Comparison of ENCODE assay signal across 8 cellular contexts in the genomic region with DNA sequence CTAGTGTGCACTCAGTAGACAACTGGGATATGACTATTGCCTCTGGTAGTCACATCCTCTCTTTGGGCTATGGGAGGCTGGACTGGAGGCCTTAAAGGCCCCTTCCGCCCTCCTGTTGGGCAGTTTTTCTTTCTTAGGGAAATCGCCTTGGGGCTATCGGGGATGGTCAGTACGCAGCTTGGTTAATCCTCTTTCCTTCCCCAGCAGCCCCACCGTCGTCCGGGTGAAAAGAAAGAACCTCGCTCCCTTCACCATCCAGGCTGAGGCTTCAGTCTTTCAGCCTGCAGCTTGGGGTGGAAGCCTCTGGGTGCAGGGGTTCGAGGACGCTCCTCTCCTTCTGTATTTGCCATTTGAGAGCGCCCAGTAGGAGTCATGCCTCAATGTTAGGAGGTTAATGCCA. TPM values are rescaled to one million over a fixed set of nuclear protein-coding genes. Genes with fewer than 3 reads are reported as not detected.
A peak's percentile ranks its signal among the peaks of the same experiment; 100 is the strongest.
DNase-seq lines count a peak whose midpoint lies in the region; ATAC-seq and TF ChIP-seq lines count a peak whose summit lies in the region.

No MANE protein-coding gene starts in this region.

- intact Hi-C loops in activated CD4-positive, alpha-beta T cell treated with anti-CD3 and anti-CD28 coated beads, Interleukin-2, amount 10 ng/mL, durations not matched to agents 24 days and 14 days (cut with micrococcal nuclease) = loop anchor here (1.0 to 10.0 kb wide), 8 partner anchors 47 to 362 kb away; a partner anchor contains a TSS
- intact Hi-C loops in stomach (cut with DNase I; ENCODE audit: low total_unique reads) = no loop called here

- H3K4me1 Mint-ChIP-seq in activated CD4-positive, alpha-beta T cell treated with anti-CD3 and anti-CD28 coated beads, Interleukin-2, amount 10 ng/mL, durations not matched to agents 24 days and 14 days = peaks cover 36% of the 10 kb centered on the region
- H3K4me1 Mint-ChIP-seq in activated naive CD8-positive, alpha-beta T cell treated with anti-CD3 and anti-CD28 coated beads, Interleukin-2, amount 10 ng/mL, durations not matched to agents 7 days and 5 days = peaks cover 22% of the 10 kb centered on the region
- peaks cover 35 to 48% of the 10 kb centered on the region in 2 donors for H3K4me1 Mint-ChIP-seq in immature natural killer cell

- POLR2A ChIA-PET in activated naive CD8-positive, alpha-beta T cell treated with anti-CD3 and anti-CD28 coated beads, Interleukin-2, amount 10 ng/mL, durations not matched to agents 7 days and 5 days (lab: Charles Lee) = interaction anchor here (3.1 to 5.0 kb wide), 2 partner anchors 20 to 103 kb away, joined by 11 to 40 read pairs; no protein-coding TSS in a partner anchor

- H3K27me3 Mint-ChIP-seq in activated CD4-positive, alpha-beta T cell treated with anti-CD3 and anti-CD28 coated beads, Interleukin-2, amount 10 ng/mL, durations not matched to agents 24 days and 14 days = no peaks in the 10 kb centered on the region
- H3K27me3 Mint-ChIP-seq in activated naive CD8-positive, alpha-beta T cell treated with anti-CD3 and anti-CD28 coated beads, Interleukin-2, amount 10 ng/mL, durations not matched to agents 7 days and 5 days = peaks cover 4% of the 10 kb centered on the region
- peaks cover 7 to 19% (median 8%) of the 10 kb centered on the region in 3 donors for H3K27me3 Mint-ChIP-seq in immature natural killer cell (ENCODE audit: low read depth in 3 of 3)

- peak overlapping the region; percentile 99 for H3K4me3 Mint-ChIP-seq in activated CD4-positive, alpha-beta T cell treated with anti-CD3 and anti-CD28 coated beads, Interleukin-2, amount 10 ng/mL, durations not matched to agents 24 days and 14 days
- peak overlapping the region; percentile 92 for H3K4me3 Mint-ChIP-seq in activated naive CD8-positive, alpha-beta T cell treated with anti-CD3 and anti-CD28 coated beads, Interleukin-2, amount 10 ng/mL, durations not matched to agents 7 days and 5 days
- peak overlapping the region; percentile 89 to 99 (median 97) for H3K4me3 Mint-ChIP-seq in immature natural killer cell

- TF ChIP-seq EP300 in stomach (IDR thresholded peaks at IDR 0.05) = no peak

- no peak for TF ChIP-seq POLR2A in stomach (IDR thresholded peaks at IDR 0.05)

- H3K27ac Mint-ChIP-seq in activated CD4-positive, alpha-beta T cell treated with anti-CD3 and anti-CD28 coated beads, Interleukin-2, amount 10 ng/mL, durations not matched to agents 24 days and 14 days = peak overlapping the region; percentile 98
- peak overlapping the region; percentile 90 for H3K27ac Mint-ChIP-seq in activated naive CD8-positive, alpha-beta T cell treated with anti-CD3 and anti-CD28 coated beads, Interleukin-2, amount 10 ng/mL, durations not matched to agents 7 days and 5 days
- peak overlapping the region; percentile 83 to 96 (median 88) for H3K27ac Mint-ChIP-seq in immature natural killer cell

- 78 to 85% (median 85%) methylated on average over 11 of the region's 11 CpGs for WGBS in stomach, 5 donors

- H3K4me1 ChIP-seq in stomach = peaks cover 13 to 49% (median 40%) of the 10 kb centered on the region in 4 donors

- H3K27me3 ChIP-seq in stomach = no peaks in the 10 kb centered on the region

- H3K9me3 Mint-ChIP-seq in activated CD4-positive, alpha-beta T cell treated with anti-CD3 and anti-CD28 coated beads, Interleukin-2, amount 10 ng/mL, durations not matched to agents 24 days and 14 days = no peaks in the 10 kb centered on the region
- H3K9me3 Mint-ChIP-seq in activated naive CD8-positive, alpha-beta T cell treated with anti-CD3 and anti-CD28 coated beads, Interleukin-2, amount 10 ng/mL, durations not matched to agents 7 days and 5 days = no peaks in the 10 kb centered on the region
- no peaks in the 10 kb centered on the region for H3K9me3 Mint-ChIP-seq in immature natural killer cell

- TF ChIP-seq CTCF in stomach (IDR thresholded peaks at IDR 0.05) = no peak

- DNase-seq in activated CD4-positive, alpha-beta T cell treated with anti-CD3 and anti-CD28 coated beads, Interleukin-2, amount 10 ng/mL, durations not matched to agents 24 days and 14 days = no peak
- no peak for DNase-seq in activated CD4-positive, alpha-beta T cell treated with anti-CD3 and anti-CD28 coated beads, Interleukin-2, amount 50 U/mL, for 1 hour
- no peak for DNase-seq in activated naive CD8-positive, alpha-beta T cell treated with anti-CD3 and anti-CD28 coated beads, Interleukin-2, amount 10 ng/mL, durations not matched to agents 7 days and 5 days
- no peak for DNase-seq in immature natural killer cell
- DNase-seq in stomach = no peak
- no peak for DNase-seq in NCI-H1417 treated with DMSO at 0.1 percent for 48 hours (lab: John Stamatoyannopoulos, UW)
- DNase-seq in iPS-NIHi11 (ENCODE audit: low spot score) = no peak

- no peak for ATAC-seq in activated naive CD8-positive, alpha-beta T cell treated with anti-CD3 and anti-CD28 coated beads, Interleukin-2, amount 10 ng/mL, durations not matched to agents 7 days and 5 days (ENCODE audit: low read depth)
- no peak for ATAC-seq in HG02642 (IDR thresholded peaks at IDR 0.05; ENCODE audit: poor library complexity, unreplicated experiment)

- peak overlapping the region; percentile 62 to 99 (median 86) for H3K4me3 ChIP-seq in stomach

- H3K36me3 Mint-ChIP-seq in activated CD4-positive, alpha-beta T cell treated with anti-CD3 and anti-CD28 coated beads, Interleukin-2, amount 10 ng/mL, durations not matched to agents 24 days and 14 days (ENCODE audit: low read depth) = peaks cover 23% of the 10 kb centered on the region
- peaks cover 15% of the 10 kb centered on the region for H3K36me3 Mint-ChIP-seq in activated naive CD8-positive, alpha-beta T cell treated with anti-CD3 and anti-CD28 coated beads, Interleukin-2, amount 10 ng/mL, durations not matched to agents 7 days and 5 days
- peaks cover 4 to 16% (median 6%) of the 10 kb centered on the region in 3 donors for H3K36me3 Mint-ChIP-seq in immature natural killer cell

- peak overlapping the region in 3 of 5 donors; percentile 75 to 88 (median 88) for H3K27ac ChIP-seq in stomach

- H3K9me3 ChIP-seq in stomach = no peaks in the 10 kb centered on the region

- H3K36me3 ChIP-seq in stomach = peaks cover 0 to 4% (median 4%) of the 10 kb centered on the region in 4 donors

RNA-seq across cellular contexts. Expression of a gene that starts 0.7 kb away (rescaled TPM):
- 128 and 132 TPM in 2 replicates for total RNA-seq in activated CD4-positive, alpha-beta T cell treated with anti-CD3 and anti-CD28 coated beads, Interleukin-2, amount 10 ng/mL, durations not matched to agents 24 days and 14 days
- total RNA-seq in activated naive CD8-positive, alpha-beta T cell treated with anti-CD3 and anti-CD28 coated beads, Interleukin-2, amount 10 ng/mL, durations not matched to agents 7 days and 5 days = 100 to 1,000 TPM; 142 to 150 TPM
- 100 to 1,000 TPM in 1 of 3 donors, 10 to 100 TPM in 2; 49.8 to 142 (median 74.4) TPM for polyA plus RNA-seq in immature natural killer cell
- total RNA-seq in stomach = 10 to 100 TPM in 4 of 5 donors, 1 to 10 TPM in 1; 3.8 to 31.0 (median 18.1) TPM
- polyA plus RNA-seq in stomach = 1 to 10 TPM; 4.1 to 9.7 (median 4.6) TPM
